Comparison of ENCODE assay signal across 22 cellular contexts in genomic region chr2:102103284-102103683, GRCh38. TPM values are rescaled to one million over a fixed set of nuclear protein-coding genes. Genes with fewer than 3 reads are reported as not detected.
A peak's percentile ranks its signal among the peaks of the same experiment; 100 is the strongest.
DNase-seq lines count a peak whose midpoint lies in the region; ATAC-seq and TF ChIP-seq lines count a peak whose summit lies in the region.
"Had no signal": no experiment of that assay in that cellular context is flagged by ENCODE, and none has a peak within 500 bp of the region (broad histone marks: within the 10 kb centered on the region; RNA-seq: fewer than 3 reads in every experiment).

No MANE protein-coding gene starts in this region.

- H2AFZ ChIP-seq in IMR-90 (replicated peaks; ENCODE audit: low read length, poor library complexity) (no peak overlapping the region), hepatocyte (no peak overlapping the region)

- H4K91ac ChIP-seq in IMR-90 (ENCODE audit: insufficient read depth, low read depth, low read length): no peak overlapping the region; the same call in 1 of the 2 replicates

- peak overlapping the region; percentile 54 for H2AK5ac ChIP-seq in IMR-90 (ENCODE audit: low read depth, low read length)

- H3K18ac ChIP-seq in IMR-90 (ENCODE audit: low read depth, low read length): peak overlapping the region; percentile 10; the same call in 1 of the 2 replicates

- TF ChIP-seq POLR2A in IMR-90 (IDR thresholded peaks at IDR 0.05; ENCODE audit: low read depth, low read length) (no peak), lower leg skin (IDR thresholded peaks at IDR 0.05) (no peak)

- H3K36me3 ChIP-seq in BLaER1 treated with 17β-estradiol and CSF1 and Interleukin-3, amounts not matched to agents 10 nM and 100 nM: no peaks in the 10 kb centered on the region
- H3K36me3 ChIP-seq in IMR-90 (ENCODE audit: control insufficient read depth, insufficient read depth, low read length): no peaks in the 10 kb centered on the region
- no peaks in the 10 kb centered on the region for H3K36me3 ChIP-seq in hepatocyte (replicated peaks; ENCODE audit: insufficient read depth, low read depth)
- no peaks in the 10 kb centered on the region for H3K36me3 ChIP-seq in psoas muscle (ENCODE audit: insufficient read depth in 1 of 2, low read depth in 1 of 2)
- H3K36me3 ChIP-seq in colonic mucosa: no peaks in the 10 kb centered on the region
- H3K36me3 ChIP-seq: cardiac muscle cell, neutrophil, WERI-Rb-1 had no signal

- 97% methylated on average over 8 of the region's 8 CpGs; no CpG with 5 or more reads in 1 of the 2 experiments for WGBS in IMR-90 (ENCODE audit: extremely low coverage in 2 of 2, insufficient read length in 1 of 2), 2 experiments
- 98% methylated on average over 8 of the region's 8 CpGs for WGBS in hepatocyte (ENCODE audit: low lambda C conversion rate, missing lambda C conversion rate)
- WGBS in psoas muscle, 3 donors: 89 to 95% (median 94%) methylated on average over 8 of the region's 8 CpGs
- WGBS in lower leg skin, 2 donors: 89 to 96% methylated on average over 8 of the region's 8 CpGs

- H2BK120ac ChIP-seq in IMR-90 (ENCODE audit: low read depth, low read length): no peak overlapping the region

- TF ChIP-seq CTCF in IMR-90 (conservative IDR thresholded peaks at IDR 0.05; ENCODE audit: low read depth, low read length) (no peak), hepatocyte (IDR thresholded peaks at IDR 0.05; ENCODE audit: poor library complexity) (no peak), psoas muscle (IDR thresholded peaks at IDR 0.05) (no peak), lower leg skin (IDR thresholded peaks at IDR 0.05) (no peak), colonic mucosa (IDR thresholded peaks at IDR 0.05) (no peak)

- no peak overlapping the region for H2AK9ac ChIP-seq in IMR-90 (replicated peaks; ENCODE audit: low read depth, low read length, poor library complexity)

- H3K79me1 ChIP-seq in IMR-90 (ENCODE audit: low read depth in 1 of 2, low read length in 2 of 2): no peaks in the 10 kb centered on the region

- no peak overlapping the region; the same call in 1 of the 2 replicates for H2BK20ac ChIP-seq in IMR-90 (ENCODE audit: low read depth, low read length)

- in situ Hi-C loops in IMR-90 (cut with MboI; ENCODE audit: low sequenced_read_pairs): no loop called here

- H3K9me3 ChIP-seq in BLaER1 treated with 17β-estradiol and CSF1 and Interleukin-3, amounts not matched to agents 10 nM and 100 nM (replicated peaks in 1 of 11): peaks cover 0 to 9% (median 5%) of the 10 kb centered on the region in 11 experiments; a peak in 8 of 22 replicates
- H3K9me3 ChIP-seq in IMR-90 (ENCODE audit: control insufficient read depth, insufficient read depth, low read length): no peaks in the 10 kb centered on the region
- H3K9me3 ChIP-seq in hepatocyte (ENCODE audit: low read depth): no peaks in the 10 kb centered on the region
- no peaks in the 10 kb centered on the region for H3K9me3 ChIP-seq in psoas muscle
- no peaks in the 10 kb centered on the region for H3K9me3 ChIP-seq in colonic mucosa
- H3K9me3 ChIP-seq: neutrophil had no signal

- H4K8ac ChIP-seq in IMR-90 (ENCODE audit: low read depth in 2 of 2, low read length in 2 of 2): no peak overlapping the region

- BruUV-seq in IMR-90 (replicated peaks; lab: Mats Ljungman, UMichigan): no TSS peak

- H3K4ac ChIP-seq in IMR-90 (ENCODE audit: low read depth, low read length): peak overlapping the region; percentile 0; the same call in 1 of the 2 replicates

- peaks cover 7% of the 10 kb centered on the region for H3K9me1 ChIP-seq in IMR-90 (ENCODE audit: insufficient read depth, low read length)

- no peak overlapping the region for H3K27ac ChIP-seq in BLaER1 treated with 17β-estradiol and CSF1 and Interleukin-3, amounts not matched to agents 10 nM and 100 nM
- H3K27ac ChIP-seq in IMR-90 (ENCODE audit: insufficient read depth, low read length) (no peak overlapping the region), hepatocyte (peak overlapping the region; percentile 66), psoas muscle (peak overlapping the region; percentile 81), colonic mucosa (no peak overlapping the region)
- H3K27ac ChIP-seq: cardiac muscle cell, neutrophil, WERI-Rb-1 had no signal

- H3K9ac ChIP-seq in BLaER1 treated with 17β-estradiol and CSF1 and Interleukin-3, amounts not matched to agents 10 nM and 100 nM: no peak overlapping the region
- H3K9ac ChIP-seq in IMR-90 (ENCODE audit: low read depth, low read length) (no peak overlapping the region), colonic mucosa (ENCODE audit: low read depth in 2 of 2, low read length in 2 of 2) (no peak overlapping the region)

- TF ChIP-seq RAD21 in IMR-90 (IDR thresholded peaks at IDR 0.05; ENCODE audit: low read length): no peak

- dilution Hi-C loops in IMR-90 (cut with HindIII; ENCODE audit: low sequenced_read_pairs, unreplicated experiment): no loop called here

- H3K4me3 ChIP-seq in BLaER1 treated with 17β-estradiol and CSF1 and Interleukin-3, amounts not matched to agents 10 nM and 100 nM: no peak overlapping the region
- H3K4me3 ChIP-seq in IMR-90 (ENCODE audit: insufficient read depth, low read depth, low read length): no peak overlapping the region
- H3K4me3 ChIP-seq in hepatocyte: no peak overlapping the region
- H3K4me3 ChIP-seq in psoas muscle: no peak overlapping the region
- H3K4me3 ChIP-seq in lower leg skin (ENCODE audit: low read depth, poor library complexity, severe bottlenecking): no peak overlapping the region
- no peak overlapping the region for H3K4me3 ChIP-seq in colonic mucosa
- H3K4me3 ChIP-seq: cardiac muscle cell had no signal

- no peak overlapping the region for H3K23ac ChIP-seq in IMR-90 (ENCODE audit: low read depth, low read length)

- H3K27me3 ChIP-seq in BLaER1 treated with 17β-estradiol and CSF1 and Interleukin-3, amounts not matched to agents 10 nM and 100 nM: no peaks in the 10 kb centered on the region
- H3K27me3 ChIP-seq in IMR-90 (ENCODE audit: control insufficient read depth, insufficient read depth, low read length): no peaks in the 10 kb centered on the region
- no peaks in the 10 kb centered on the region for H3K27me3 ChIP-seq in hepatocyte
- no peaks in the 10 kb centered on the region for H3K27me3 ChIP-seq in psoas muscle (ENCODE audit: insufficient read depth in 3 of 3, low read length in 2 of 3)
- H3K27me3 ChIP-seq in colonic mucosa: no peaks in the 10 kb centered on the region
- H3K27me3 ChIP-seq: cardiac muscle cell, neutrophil had no signal

- H2BK15ac ChIP-seq in IMR-90 (ENCODE audit: low read depth, low read length): no peak overlapping the region

- no peaks in the 10 kb centered on the region for H3K9me2 ChIP-seq in hepatocyte (replicated peaks; ENCODE audit: insufficient read depth)

- CTCF ChIA-PET in IMR-90 (lab: Yijun Ruan, JAX): no interaction called here

- H2BK5ac ChIP-seq in IMR-90 (ENCODE audit: low read depth, low read length, poor library complexity, severe bottlenecking): no peak overlapping the region

- DNase-seq in IMR-90 (no peak), hepatocyte (ENCODE audit: low spot score) (no peak), psoas muscle (no peak), lower leg skin (ENCODE audit: low spot score in 2 of 2) (no peak), colonic mucosa (no peak)
- DNase-seq: activated CD4-positive, alpha-beta T cell treated with anti-CD3 and anti-CD28 coated beads, Interleukin-2, amount 50 U/mL, for 4 hours; activated CD8-positive, alpha-beta memory T cell treated with anti-CD3 and anti-CD28 coated beads, Interleukin-2, amount 50 U/mL, for 48 hours; activated gamma-delta T cell treated with Interleukin-2 at 50 U/mL for 16 hours; amniotic stem cell; DMS 273 treated with DMSO at 0.1 percent for 48 hours; head of caudate nucleus; mammary epithelial cell; NCI-H2081 treated with DMSO at 0.1 percent for 48 hours; NCI-H446; OCI-M1; small intestine; stimulated activated CD4-positive, alpha-beta T cell treated with anti-CD3 and anti-CD28 coated beads, Interleukin-1b, Interleukin-23, amount 100 ng/mL, for 48 hours; WERI-Rb-1 had no signal

- H3K79me2 ChIP-seq in hepatocyte: peaks cover 5% of the 10 kb centered on the region

- peak overlapping the region in 9 of 11 experiments; percentile 75 to 89 (median 84); a peak in 12 of 22 replicates for H3K4me2 ChIP-seq in BLaER1 treated with 17β-estradiol and CSF1 and Interleukin-3, amounts not matched to agents 10 nM and 100 nM
- no peak overlapping the region for H3K4me2 ChIP-seq in IMR-90 (ENCODE audit: low read depth, low read length)
- no peak overlapping the region for H3K4me2 ChIP-seq in hepatocyte

- peaks cover 11 to 23% (median 21%) of the 10 kb centered on the region in 10 experiments for H3K4me1 ChIP-seq in BLaER1 treated with 17β-estradiol and CSF1 and Interleukin-3, amounts not matched to agents 10 nM and 100 nM
- H3K4me1 ChIP-seq in IMR-90 (ENCODE audit: control insufficient read depth, insufficient read depth, low read length) (peaks cover 19% of the 10 kb centered on the region), hepatocyte (ENCODE audit: insufficient read depth) (peaks cover 36% of the 10 kb centered on the region), psoas muscle (peaks cover 41% of the 10 kb centered on the region), colonic mucosa (no peaks in the 10 kb centered on the region)

- H3K14ac ChIP-seq in IMR-90 (replicated peaks; ENCODE audit: low read depth, low read length): no peak overlapping the region

- no peaks in the 10 kb centered on the region for H4K20me1 ChIP-seq in BLaER1 treated with 17β-estradiol and CSF1 and Interleukin-3, amounts not matched to agents 10 nM and 100 nM
- H4K20me1 ChIP-seq in IMR-90 (ENCODE audit: insufficient read depth, low read length) (no peaks in the 10 kb centered on the region), hepatocyte (ENCODE audit: insufficient read depth, poor library complexity, severe bottlenecking) (no peaks in the 10 kb centered on the region)

- no peak for ATAC-seq in IMR-90 (ENCODE audit: low read depth)
- no peak for ATAC-seq in psoas muscle
- no peak for ATAC-seq in HG02588 (IDR thresholded peaks at IDR 0.05; ENCODE audit: unreplicated experiment)

- H4K5ac ChIP-seq in IMR-90 (ENCODE audit: low read depth, low read length): no peak overlapping the region

- POLR2A ChIA-PET in IMR-90 (lab: Charles Lee; ENCODE audit: unreplicated experiment): interaction anchor here (1.3 kb wide), 1 partner anchor 38 kb away, joined by 5 read pairs; no protein-coding TSS in a partner anchor

- H3K56ac ChIP-seq in IMR-90 (ENCODE audit: extremely low read depth, insufficient read depth, low read length): no peak overlapping the region

- intact Hi-C loops in IMR-90 (cut with micrococcal nuclease) (loop anchor here (5.0 kb wide), 1 partner anchor 71 kb away; no protein-coding TSS in a partner anchor), psoas muscle (cut with DNase I) (loop anchor here (5.0 kb wide), 2 partner anchors 36 to 39 kb away; partner anchors contain the start of gene IL1R1 (in 1 of the 2)), lower leg skin (cut with DNase I; ENCODE audit: low total_unique reads) (no loop called here), colonic mucosa (cut with DNase I) (no loop called here)

RNA-seq across cellular contexts. Expression of gene IL1R1, which starts 39.3 kb away (rescaled TPM):
- total RNA-seq in IMR-90 (2012; rRNA removed): 6.5 and 8.1 TPM in 2 replicates
- 11.3 and 13.8 TPM in 2 replicates for polyA plus RNA-seq in IMR-90 (2012; rRNA removed)
- polyA plus RNA-seq in IMR-90 (2012; cell fraction: cytosol; rRNA removed): 4.6 and 9.3 TPM in 2 replicates
- 6.3 and 29.2 TPM in 2 replicates for polyA plus RNA-seq in IMR-90 (2012; cell fraction: nucleus; rRNA removed; ENCODE audit: low replicate concordance)
- total RNA-seq in hepatocyte: 66.8 and 72.8 TPM in 2 replicates
- polyA plus RNA-seq in hepatocyte: 46.4 and 49.6 TPM in 2 replicates
- total RNA-seq in psoas muscle: 10 to 100 TPM; 15.9 to 39.8 (median 26.8) TPM
- 10 to 100 TPM; 10.4 to 14.3 (median 11.3) TPM for polyA plus RNA-seq in psoas muscle
- total RNA-seq in lower leg skin: 10 to 100 TPM; 43.2 to 92.9 (median 53.0) TPM
- 10 to 100 TPM; 13.9 to 23.9 TPM for total RNA-seq in colonic mucosa

Comparison
In these comparisons a context has a peak if more than half of its experiments do, and no peak if none do; other contexts are left out.
1. H3K27ac ChIP-seq: peak in hepatocyte (single experiment) and psoas muscle (single experiment); none in BLaER1 treated with 17β-estradiol and CSF1 and Interleukin-3, amounts not matched to agents 10 nM and 100 nM (0 of 11), IMR-90 (single experiment) and colonic mucosa (single experiment).
2. H3K4me2 ChIP-seq: peak in BLaER1 treated with 17β-estradiol and CSF1 and Interleukin-3, amounts not matched to agents 10 nM and 100 nM (9 of 11); none in IMR-90 (single experiment) and hepatocyte (single experiment).
3. intact Hi-C loops: an anchor here in IMR-90 (5.0 kb wide) and psoas muscle (5.0 kb wide); none called in lower leg skin and colonic mucosa.